In genomic region chr19:1259206-1259872, GRCh38 we compare ENCODE assay signal across 7 cellular contexts. TPM values are rescaled to one million over a fixed set of nuclear protein-coding genes. Genes with fewer than 3 reads are reported as not detected.
DNase-seq lines count a peak whose midpoint lies in the region; ATAC-seq and TF ChIP-seq lines count a peak whose summit lies in the region.

No MANE protein-coding gene starts in this region.

- ATAC-seq in GM18868 (IDR thresholded peaks at IDR 0.05; ENCODE audit: unreplicated experiment) (peak; percentile 27), right lobe of liver (peak; percentile 11 to 51 (median 24)), GM19351 (IDR thresholded peaks at IDR 0.05; ENCODE audit: unreplicated experiment) (no peak)
- ATAC-seq in stimulated activated naive CD8-positive, alpha-beta T cell treated with anti-CD3 and anti-CD28 coated beads, Interleukin-15, Interleukin-2, amounts not matched to agents 100 U/mL and 50 U/mL, for 24 hours = peak; percentile 29

- H3K4me3 ChIP-seq in right lobe of liver = peak overlapping the region; percentile 3 to 16 (median 3)

- peak; percentile 69 for TF ChIP-seq POLR2A in right lobe of liver (IDR thresholded peaks at IDR 0.05)

- no peaks in the 10 kb centered on the region for H3K9me3 ChIP-seq in right lobe of liver

- H3K36me3 ChIP-seq in right lobe of liver = peaks cover 12 to 38% (median 22%) of the 10 kb centered on the region in 4 donors

- DNase-seq in HT-29 (ENCODE audit: low spot score) = peak; percentile 72
- peak; percentile 69 for DNase-seq in T1000 (lab: John Stamatoyannopoulos, UW)
- DNase-seq in central memory CD4-positive, alpha-beta T cell = peak; percentile 79
- DNase-seq in right lobe of liver = peak; percentile 85 to 89 (median 86)
- DNase-seq in stimulated activated naive CD8-positive, alpha-beta T cell treated with anti-CD3 and anti-CD28 coated beads, Interleukin-15, Interleukin-2, amounts not matched to agents 100 U/mL and 50 U/mL, for 24 hours = peak; percentile 81

- H3K27ac ChIP-seq in right lobe of liver = peak overlapping the region; percentile 67 to 92 (median 84)

- TF ChIP-seq CTCF in right lobe of liver (IDR thresholded peaks at IDR 0.05) = no peak

- WGBS in right lobe of liver (ENCODE audit: insufficient coverage, low coverage, low lambda C conversion rate, missing lambda C conversion rate) = 0% methylated on average over 5 of the region's 17 CpGs

- peaks cover 5 to 73% (median 29%) of the 10 kb centered on the region in 4 donors for H3K4me1 ChIP-seq in right lobe of liver

- intact Hi-C loops in right lobe of liver (cut with DNase I) = no loop called here

- no peaks in the 10 kb centered on the region for H3K27me3 ChIP-seq in right lobe of liver

RNA-seq across cellular contexts. Expression of gene CIRBP, which starts 9.8 kb away (rescaled TPM):
- 72.3 and 72.7 TPM in 2 replicates for total RNA-seq in HT-29 (2014; rRNA removed; shearing (Covaris generic))
- 100 to 1,000 TPM in 2 of 6 experiments, 10 to 100 TPM in 4; 69.2 to 111 (median 89.5) TPM for total RNA-seq in right lobe of liver

RNA-seq across cellular contexts. Expression of gene MIDN, which starts 11.0 kb away (rescaled TPM):
- 32.5 and 38.6 TPM in 2 replicates for total RNA-seq in HT-29 (2014; rRNA removed; shearing (Covaris generic))
- total RNA-seq in right lobe of liver = 10 to 100 TPM; 22.3 to 55.1 (median 29.3) TPM

RNA-seq across cellular contexts. Expression of gene FAM174C, which starts 16.0 kb away (rescaled TPM):
- 156 and 183 TPM in 2 replicates for total RNA-seq in HT-29 (2014; rRNA removed; shearing (Covaris generic))
- 100 to 1,000 TPM in 1 of 6 experiments, 10 to 100 TPM in 5; 34.0 to 103 (median 43.8) TPM for total RNA-seq in right lobe of liver

RNA-seq across cellular contexts. Expression of gene ATP5F1D, which starts 17.8 kb away (rescaled TPM):
- total RNA-seq in HT-29 (2014; rRNA removed; shearing (Covaris generic)) = 142 and 159 TPM in 2 replicates
- total RNA-seq in right lobe of liver = 100 to 1,000 TPM in 5 of 6 experiments, 10 to 100 TPM in 1; 98.1 to 240 (median 137) TPM

RNA-seq across cellular contexts. Expression of gene CBARP, which starts 21.5 kb away (rescaled TPM):
- total RNA-seq in HT-29 (2014; rRNA removed; shearing (Covaris generic)) = 2.4 and 3.9 TPM in 2 replicates
- total RNA-seq in right lobe of liver = under 1 TPM; 0.15 to 0.62 (median 0.31) TPM
